9 cellular contexts compared by ENCODE assay signal in genomic region chr1:88774151-88774556, GRCh38.
A peak's percentile ranks its signal among the peaks of the same experiment; 100 is the strongest.
DNase-seq lines count a peak whose midpoint lies in the region; ATAC-seq and TF ChIP-seq lines count a peak whose summit lies in the region.
"Had no signal": no experiment of that assay in that cellular context is flagged by ENCODE, and none has a peak within 500 bp of the region (broad histone marks: within the 10 kb centered on the region; RNA-seq: fewer than 3 reads in every experiment).

No MANE protein-coding gene starts in this region.

- no peaks in the 10 kb centered on the region for H3K27me3 ChIP-seq in foreskin keratinocyte
- H3K27me3 ChIP-seq: esophagus muscularis mucosa had no signal

- H3K4me1 ChIP-seq in foreskin keratinocyte: peaks cover 16% of the 10 kb centered on the region
- H3K4me1 ChIP-seq: esophagus muscularis mucosa had no signal

- peak; percentile 92 for ATAC-seq in activated CD4-positive, CD25-positive, alpha-beta regulatory T cell treated with anti-CD3 and anti-CD28 coated beads, Interleukin-2, amount 50 U/mL, for 24 hours
- ATAC-seq in foreskin keratinocyte: peak; percentile 96

- no peak for DNase-seq in activated CD4-positive, CD25-positive, alpha-beta regulatory T cell (lab: John Stamatoyannopoulos, UW)
- peak; percentile 92 for DNase-seq in SW480 (ENCODE audit: low spot score)
- peak; percentile 98 to 99 for DNase-seq in foreskin keratinocyte
- DNase-seq in stimulated activated CD8-positive, alpha-beta memory T cell treated with anti-CD3 and anti-CD28 coated beads, Interleukin-15, amount 100 ng/mL, for 48 hours (ENCODE audit: low read depth in 2 of 2): peak; percentile 30 to 36
- no peak for DNase-seq in NCI-H82 (lab: John Stamatoyannopoulos, UW)
- DNase-seq in activated gamma-delta T cell (lab: John Stamatoyannopoulos, UW): no peak
- DNase-seq in GDM1 (lab: John Stamatoyannopoulos, UW): no peak

- no peak for TF ChIP-seq CTCF in foreskin keratinocyte (conservative IDR thresholded peaks at IDR 0.05)

- H3K27ac ChIP-seq in foreskin keratinocyte: peak overlapping the region; percentile 99
- H3K27ac ChIP-seq: esophagus muscularis mucosa had no signal

Comparison
In these comparisons a context has a peak if more than half of its experiments do, and no peak if none do; other contexts are left out.
1. DNase-seq: peak in SW480 (single experiment), foreskin keratinocyte (2 of 2) and stimulated activated CD8-positive, alpha-beta memory T cell treated with anti-CD3 and anti-CD28 coated beads, Interleukin-15, amount 100 ng/mL, for 48 hours (2 of 2); none in activated CD4-positive, CD25-positive, alpha-beta regulatory T cell (0 of 4), NCI-H82 (single experiment), activated gamma-delta T cell (single experiment) and GDM1 (single experiment).